1 cellular context compared by ENCODE assay signal in the genomic region with DNA sequence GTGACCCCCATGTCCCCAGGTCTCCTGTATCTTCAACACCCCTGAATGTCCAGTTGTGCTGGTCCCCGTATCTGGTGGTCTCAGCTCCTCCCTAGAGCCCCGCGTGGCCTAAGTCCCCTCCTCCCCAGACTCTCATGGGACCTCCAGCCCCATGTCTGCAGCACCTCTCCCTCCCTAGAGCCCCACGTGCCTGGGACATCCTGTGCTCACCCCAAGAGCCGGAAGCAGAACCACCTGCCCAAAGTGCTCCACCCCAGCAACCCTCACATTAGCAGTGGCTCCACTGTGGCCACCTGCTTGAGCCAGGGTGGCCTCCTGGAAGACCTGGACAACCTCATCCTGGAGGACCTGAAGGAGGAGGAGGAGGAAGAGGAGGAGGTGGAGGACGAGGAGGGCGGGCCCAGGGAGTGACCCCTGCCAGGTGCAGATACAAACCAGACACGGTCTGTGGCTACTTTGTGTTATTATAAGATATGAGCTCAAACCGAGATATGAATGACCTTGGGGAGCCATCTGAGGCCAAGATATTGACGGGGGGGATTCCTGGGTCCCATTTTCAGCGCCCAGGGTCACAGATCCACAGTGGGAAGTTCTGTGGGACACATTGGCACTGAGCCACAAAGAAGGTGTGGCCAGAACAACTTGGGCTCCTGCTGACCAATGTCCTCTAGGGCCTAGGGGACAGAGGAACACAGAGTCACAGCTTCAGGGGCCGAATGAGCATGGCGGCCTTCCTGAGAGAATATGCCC.
TF ChIP-seq lines count a peak whose summit lies in the region.

No MANE protein-coding gene starts in this region.

TF ChIP-seq in K562, 482 proteins besides CTCF, POLR2A, EP300 and RAD21 (continues in another document):
- TF ChIP-seq SETDB1 (IDR thresholded peaks at IDR 0.05; ENCODE audit: low read length) (no peak), SREBF2 (CRISPR knock-in tag; IDR thresholded peaks at IDR 0.05) (no peak), L3MBTL2 (IDR thresholded peaks at IDR 0.05) (peak; percentile 23; the same call in 1 of the 2 replicates), MXD1 (CRISPR knock-in tag; IDR thresholded peaks at IDR 0.05; ENCODE audit: borderline replicate concordance, poor library complexity, severe bottlenecking) (no peak), CXXC5 (CRISPR knock-in tag; IDR thresholded peaks at IDR 0.05) (0 out of 2 replicates have a peak, but pooled peaks have one; percentile 26), KLF16 (IDR thresholded peaks at IDR 0.05) (peak; percentile 57; the same call in 1 of the 2 replicates), SP2 (IDR thresholded peaks at IDR 0.05; ENCODE audit: extremely low read depth, low read depth, low read length, poor library complexity, severe bottlenecking) (no peak), ZNF431 (CRISPR knock-in tag; IDR thresholded peaks at IDR 0.05) (no peak), ZC3H4 (CRISPR knock-in tag; IDR thresholded peaks at IDR 0.05; ENCODE audit: borderline replicate concordance) (no peak), CBFA2T3 (IDR thresholded peaks at IDR 0.05) (peak; percentile 85), HIVEP1 (CRISPR knock-in tag; IDR thresholded peaks at IDR 0.05) (no peak), KLF10 (CRISPR knock-in tag; IDR thresholded peaks at IDR 0.05) (no peak), ESRRA (IDR thresholded peaks at IDR 0.05; ENCODE audit: borderline replicate concordance, low read depth) (peak; percentile 95), TEAD4 (IDR thresholded peaks at IDR 0.05; ENCODE audit: low read length) (peak; percentile 71; the same call in 1 of the 2 replicates), TEAD4 (CRISPR knock-in tag; IDR thresholded peaks at IDR 0.05; ENCODE audit: borderline replicate concordance) (no peak), SRSF1 (IDR thresholded peaks at IDR 0.05; ENCODE audit: low read depth, low read length) (no peak), SFPQ (IDR thresholded peaks at IDR 0.05; ENCODE audit: low read depth, low read length) (no peak), BHLHE40 (IDR thresholded peaks at IDR 0.05; ENCODE audit: low read length) (peak; percentile 47; the same call in 1 of the 2 replicates), ZNF134 (CRISPR knock-in tag; conservative IDR thresholded peaks at IDR 0.05) (no peak), SMARCE1 (IDR thresholded peaks at IDR 0.05) (0 out of 2 replicates have a peak, but pooled peaks have one; percentile 36), RCOR1 (IDR thresholded peaks at IDR 0.05; ENCODE audit: borderline replicate concordance in 1 of 2, low read depth in 2 of 2, low read length in 2 of 2) (0 out of 4 replicates have a peak, but pooled peaks of 1 of the 2 experiments have one; percentile 39), VEZF1 (CRISPR knock-in tag; IDR thresholded peaks at IDR 0.05) (peak; percentile 39; the same call in 1 of the 2 replicates), SIN3B (IDR thresholded peaks at IDR 0.05; ENCODE audit: low read depth) (no peak), NR2C1 (IDR thresholded peaks at IDR 0.05) (peak; percentile 31; the same call in 1 of the 2 replicates), NR2C1 (tag; IDR thresholded peaks at IDR 0.05) (peak; percentile 25; the same call in 1 of the 2 replicates), TEAD1 (CRISPR knock-in tag; IDR thresholded peaks at IDR 0.05) (0 out of 4 replicates have a peak, but pooled peaks of 1 of the 2 experiments have one; percentile 24), CBFA2T2 (conservative IDR thresholded peaks at IDR 0.05) (peak; percentile 74), PATZ1 (CRISPR knock-in tag; IDR thresholded peaks at IDR 0.05; ENCODE audit: borderline replicate concordance) (no peak), ZNF699 (CRISPR knock-in tag; IDR thresholded peaks at IDR 0.05; ENCODE audit: insufficient replicate concordance) (no peak), ARID1B (IDR thresholded peaks at IDR 0.05) (peak; percentile 79), NFRKB (IDR thresholded peaks at IDR 0.05; ENCODE audit: low read depth) (no peak), NR4A1 (CRISPR knock-in tag; IDR thresholded peaks at IDR 0.05) (no peak), NR4A1 (tag; IDR thresholded peaks at IDR 0.05) (no peak), ELK3 (CRISPR knock-in tag; IDR thresholded peaks at IDR 0.05) (no peak), RB1 (IDR thresholded peaks at IDR 0.05; ENCODE audit: low read depth) (no peak), BACH1 (tag; IDR thresholded peaks at IDR 0.05) (no peak)
- TF ChIP-seq, protein P1, sequence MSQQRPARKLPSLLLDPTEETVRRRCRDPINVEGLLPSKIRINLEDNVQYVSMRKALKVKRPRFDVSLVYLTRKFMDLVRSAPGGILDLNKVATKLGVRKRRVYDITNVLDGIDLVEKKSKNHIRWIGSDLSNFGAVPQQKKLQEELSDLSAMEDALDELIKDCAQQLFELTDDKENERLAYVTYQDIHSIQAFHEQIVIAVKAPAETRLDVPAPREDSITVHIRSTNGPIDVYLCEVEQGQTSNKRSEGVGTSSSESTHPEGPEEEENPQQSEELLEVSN (IDR thresholded peaks at IDR 0.05; ENCODE audit: borderline replicate concordance in 1 of 2, extremely low read depth in 1 of 2, insufficient read depth in 1 of 2, insufficient read length in 1 of 2, low read depth in 1 of 2, low read length in 1 of 2, poor library complexity in 1 of 2, severe bottlenecking in 1 of 2) = peak in 1 of 2 experiments; percentile 18
- TF ChIP-seq, protein P2, sequence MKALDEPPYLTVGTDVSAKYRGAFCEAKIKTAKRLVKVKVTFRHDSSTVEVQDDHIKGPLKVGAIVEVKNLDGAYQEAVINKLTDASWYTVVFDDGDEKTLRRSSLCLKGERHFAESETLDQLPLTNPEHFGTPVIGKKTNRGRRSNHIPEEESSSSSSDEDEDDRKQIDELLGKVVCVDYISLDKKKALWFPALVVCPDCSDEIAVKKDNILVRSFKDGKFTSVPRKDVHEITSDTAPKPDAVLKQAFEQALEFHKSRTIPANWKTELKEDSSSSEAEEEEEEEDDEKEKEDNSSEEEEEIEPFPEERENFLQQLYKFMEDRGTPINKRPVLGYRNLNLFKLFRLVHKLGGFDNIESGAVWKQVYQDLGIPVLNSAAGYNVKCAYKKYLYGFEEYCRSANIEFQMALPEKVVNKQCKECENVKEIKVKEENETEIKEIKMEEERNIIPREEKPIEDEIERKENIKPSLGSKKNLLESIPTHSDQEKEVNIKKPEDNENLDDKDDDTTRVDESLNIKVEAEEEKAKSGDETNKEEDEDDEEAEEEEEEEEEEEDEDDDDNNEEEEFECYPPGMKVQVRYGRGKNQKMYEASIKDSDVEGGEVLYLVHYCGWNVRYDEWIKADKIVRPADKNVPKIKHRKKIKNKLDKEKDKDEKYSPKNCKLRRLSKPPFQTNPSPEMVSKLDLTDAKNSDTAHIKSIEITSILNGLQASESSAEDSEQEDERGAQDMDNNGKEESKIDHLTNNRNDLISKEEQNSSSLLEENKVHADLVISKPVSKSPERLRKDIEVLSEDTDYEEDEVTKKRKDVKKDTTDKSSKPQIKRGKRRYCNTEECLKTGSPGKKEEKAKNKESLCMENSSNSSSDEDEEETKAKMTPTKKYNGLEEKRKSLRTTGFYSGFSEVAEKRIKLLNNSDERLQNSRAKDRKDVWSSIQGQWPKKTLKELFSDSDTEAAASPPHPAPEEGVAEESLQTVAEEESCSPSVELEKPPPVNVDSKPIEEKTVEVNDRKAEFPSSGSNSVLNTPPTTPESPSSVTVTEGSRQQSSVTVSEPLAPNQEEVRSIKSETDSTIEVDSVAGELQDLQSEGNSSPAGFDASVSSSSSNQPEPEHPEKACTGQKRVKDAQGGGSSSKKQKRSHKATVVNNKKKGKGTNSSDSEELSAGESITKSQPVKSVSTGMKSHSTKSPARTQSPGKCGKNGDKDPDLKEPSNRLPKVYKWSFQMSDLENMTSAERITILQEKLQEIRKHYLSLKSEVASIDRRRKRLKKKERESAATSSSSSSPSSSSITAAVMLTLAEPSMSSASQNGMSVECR (CRISPR knock-in tag; IDR thresholded peaks at IDR 0.05) = no peak
- TF ChIP-seq, protein P3, sequence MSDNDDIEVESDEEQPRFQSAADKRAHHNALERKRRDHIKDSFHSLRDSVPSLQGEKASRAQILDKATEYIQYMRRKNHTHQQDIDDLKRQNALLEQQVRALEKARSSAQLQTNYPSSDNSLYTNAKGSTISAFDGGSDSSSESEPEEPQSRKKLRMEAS (CRISPR knock-in tag; IDR thresholded peaks at IDR 0.05) = peak; percentile 49
- TF ChIP-seq, protein P4, sequence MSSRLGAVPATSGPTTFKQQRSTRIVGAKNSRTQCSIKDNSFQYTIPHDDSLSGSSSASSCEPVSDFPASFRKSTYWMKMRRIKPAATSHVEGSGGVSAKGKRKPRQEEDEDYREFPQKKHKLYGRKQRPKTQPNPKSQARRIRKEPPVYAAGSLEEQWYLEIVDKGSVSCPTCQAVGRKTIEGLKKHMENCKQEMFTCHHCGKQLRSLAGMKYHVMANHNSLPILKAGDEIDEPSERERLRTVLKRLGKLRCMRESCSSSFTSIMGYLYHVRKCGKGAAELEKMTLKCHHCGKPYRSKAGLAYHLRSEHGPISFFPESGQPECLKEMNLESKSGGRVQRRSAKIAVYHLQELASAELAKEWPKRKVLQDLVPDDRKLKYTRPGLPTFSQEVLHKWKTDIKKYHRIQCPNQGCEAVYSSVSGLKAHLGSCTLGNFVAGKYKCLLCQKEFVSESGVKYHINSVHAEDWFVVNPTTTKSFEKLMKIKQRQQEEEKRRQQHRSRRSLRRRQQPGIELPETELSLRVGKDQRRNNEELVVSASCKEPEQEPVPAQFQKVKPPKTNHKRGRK (tag; IDR thresholded peaks at IDR 0.05) = no peak
- TF ChIP-seq, protein P5, sequence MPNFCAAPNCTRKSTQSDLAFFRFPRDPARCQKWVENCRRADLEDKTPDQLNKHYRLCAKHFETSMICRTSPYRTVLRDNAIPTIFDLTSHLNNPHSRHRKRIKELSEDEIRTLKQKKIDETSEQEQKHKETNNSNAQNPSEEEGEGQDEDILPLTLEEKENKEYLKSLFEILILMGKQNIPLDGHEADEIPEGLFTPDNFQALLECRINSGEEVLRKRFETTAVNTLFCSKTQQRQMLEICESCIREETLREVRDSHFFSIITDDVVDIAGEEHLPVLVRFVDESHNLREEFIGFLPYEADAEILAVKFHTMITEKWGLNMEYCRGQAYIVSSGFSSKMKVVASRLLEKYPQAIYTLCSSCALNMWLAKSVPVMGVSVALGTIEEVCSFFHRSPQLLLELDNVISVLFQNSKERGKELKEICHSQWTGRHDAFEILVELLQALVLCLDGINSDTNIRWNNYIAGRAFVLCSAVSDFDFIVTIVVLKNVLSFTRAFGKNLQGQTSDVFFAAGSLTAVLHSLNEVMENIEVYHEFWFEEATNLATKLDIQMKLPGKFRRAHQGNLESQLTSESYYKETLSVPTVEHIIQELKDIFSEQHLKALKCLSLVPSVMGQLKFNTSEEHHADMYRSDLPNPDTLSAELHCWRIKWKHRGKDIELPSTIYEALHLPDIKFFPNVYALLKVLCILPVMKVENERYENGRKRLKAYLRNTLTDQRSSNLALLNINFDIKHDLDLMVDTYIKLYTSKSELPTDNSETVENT (CRISPR knock-in tag; IDR thresholded peaks at IDR 0.05) = no peak
